ENCODE assay signal across 26 cellular contexts in the genomic region with DNA sequence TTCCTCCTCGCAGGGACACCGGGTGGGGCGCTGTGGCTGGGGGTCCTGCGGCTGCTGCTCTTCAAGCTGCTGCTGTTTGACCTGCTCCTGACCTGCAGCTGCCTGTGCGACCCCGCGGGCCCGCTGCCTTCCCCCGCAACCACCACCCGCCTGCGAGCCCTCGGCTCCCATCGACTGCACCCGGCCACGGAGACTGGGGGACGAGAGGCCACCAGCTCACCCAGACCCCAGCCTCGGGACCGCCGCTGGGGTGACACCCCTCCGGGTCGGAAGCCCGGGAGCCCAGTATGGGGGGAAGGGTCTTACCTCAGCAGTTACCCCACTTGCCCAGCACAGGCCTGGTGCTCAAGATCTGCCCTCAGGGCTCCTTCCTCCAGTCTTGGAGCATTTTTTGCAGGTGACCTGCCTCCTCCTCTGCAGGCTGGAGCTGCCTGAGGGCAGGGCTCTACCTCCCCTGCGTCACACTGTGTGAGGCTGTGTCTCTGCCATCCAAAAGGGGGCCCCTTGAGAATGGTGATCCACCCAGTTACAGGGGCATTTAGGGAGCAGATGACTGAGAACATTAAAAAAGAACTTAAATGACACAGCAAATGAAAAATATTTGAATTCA. TPM values are rescaled to one million over a fixed set of nuclear protein-coding genes. Genes with fewer than 3 reads are reported as not detected.
DNase-seq lines count a peak whose midpoint lies in the region; ATAC-seq and TF ChIP-seq lines count a peak whose summit lies in the region.
"Had no signal": no experiment of that assay in that cellular context is flagged by ENCODE, and none has a peak within 500 bp of the region (broad histone marks: within the 10 kb centered on the region; RNA-seq: fewer than 3 reads in every experiment).

No MANE protein-coding gene starts in this region.

- no peaks in the 10 kb centered on the region for H3K9me3 Mint-ChIP-seq in CD8-positive, alpha-beta T cell
- H3K9me3 Mint-ChIP-seq in chondrocyte (ENCODE audit: low read depth) = no peaks in the 10 kb centered on the region
- H3K9me3 Mint-ChIP-seq in nephron = no peaks in the 10 kb centered on the region
- H3K9me3 Mint-ChIP-seq: activated naive CD8-positive, alpha-beta T cell treated with anti-CD3 and anti-CD28 coated beads, Interleukin-2, amount 10 ng/mL, durations not matched to agents 7 days and 5 days; central memory CD8-positive, alpha-beta T cell; T-helper 1 cell treated with Interleukin-12 subunit alpha and Interleukin-12 subunit beta and Interleukin-4 antibody, amounts not matched to agents 30 μg/mL and 1 μg/mL, for 36 hours had no signal

- no peaks in the 10 kb centered on the region for H3K36me3 ChIP-seq in CD8-positive, alpha-beta T cell (ENCODE audit: insufficient read depth, low read length)
- H3K36me3 ChIP-seq in H7 (replicated peaks; ENCODE audit: control insufficient read depth, insufficient read depth, low read length) (no peaks in the 10 kb centered on the region), smooth muscle cell (ENCODE audit: low read depth) (no peaks in the 10 kb centered on the region)
- H3K36me3 ChIP-seq: SJSA1, thyroid gland had no signal

- intact Hi-C loops in CD8-positive, alpha-beta T cell (cut with DNase I, micrococcal nuclease) = loop anchor here in 1 of 2 experiments (5.0 kb wide), 2 partner anchors 33 to 302 kb away; a partner anchor contains a TSS

- peaks cover 11% of the 10 kb centered on the region for H3K4me1 Mint-ChIP-seq in CD8-positive, alpha-beta T cell (ENCODE audit: low read depth)
- H3K4me1 Mint-ChIP-seq in chondrocyte (ENCODE audit: low read depth) (peaks cover 10% of the 10 kb centered on the region), nephron (peaks cover 15% of the 10 kb centered on the region)

- no peak for ATAC-seq in CD8-positive, alpha-beta T cell
- no peak for ATAC-seq in HG03439 (IDR thresholded peaks at IDR 0.05; ENCODE audit: unreplicated experiment)
- ATAC-seq: activated CD4-positive, alpha-beta T cell treated with anti-CD3 and anti-CD28 coated beads for 36 hours had no signal

- H3K27ac ChIP-seq in CD8-positive, alpha-beta T cell (ENCODE audit: low read depth, low read length) = no peak overlapping the region
- H3K27ac ChIP-seq in smooth muscle cell (ENCODE audit: low read depth) = no peak overlapping the region
- H3K27ac ChIP-seq: SJSA1, thyroid gland had no signal

- WGBS in smooth muscle cell (ENCODE audit: low lambda C conversion rate) = 85% methylated on average over 17 of the region's 23 CpGs

- no peak overlapping the region for H3K9ac ChIP-seq in smooth muscle cell (ENCODE audit: low read depth)

- H3K27ac Mint-ChIP-seq in CD8-positive, alpha-beta T cell = peak overlapping the region; percentile 32
- peak overlapping the region; percentile 36 for H3K27ac Mint-ChIP-seq in chondrocyte (ENCODE audit: unreplicated experiment)
- peak overlapping the region in 2 of 3 experiments; percentile 54 to 76 for H3K27ac Mint-ChIP-seq in nephron
- H3K27ac Mint-ChIP-seq: activated CD4-positive, alpha-beta T cell treated with anti-CD3 and anti-CD28 coated beads for 36 hours; activated naive CD8-positive, alpha-beta T cell treated with anti-CD3 and anti-CD28 coated beads, Interleukin-2, amount 10 ng/mL, durations not matched to agents 7 days and 5 days; T-helper 1 cell treated with Interleukin-12 subunit alpha and Interleukin-12 subunit beta and Interleukin-4 antibody, amounts not matched to agents 30 μg/mL and 1 μg/mL, for 36 hours had no signal

- no peaks in the 10 kb centered on the region for H3K27me3 Mint-ChIP-seq in CD8-positive, alpha-beta T cell (ENCODE audit: low read depth)
- no peaks in the 10 kb centered on the region for H3K27me3 Mint-ChIP-seq in chondrocyte (ENCODE audit: low read depth)
- peaks cover 9% of the 10 kb centered on the region for H3K27me3 Mint-ChIP-seq in nephron (ENCODE audit: low read depth)
- H3K27me3 Mint-ChIP-seq: activated CD4-positive, alpha-beta T cell treated with anti-CD3 and anti-CD28 coated beads for 36 hours; activated naive CD8-positive, alpha-beta T cell treated with anti-CD3 and anti-CD28 coated beads, Interleukin-2, amount 10 ng/mL, durations not matched to agents 7 days and 5 days; CD4-positive, CD25-positive, alpha-beta regulatory T cell; central memory CD8-positive, alpha-beta T cell had no signal

- H3K79me2 ChIP-seq in smooth muscle cell (ENCODE audit: low read depth) = no peaks in the 10 kb centered on the region

- DNase-seq in CD8-positive, alpha-beta T cell = no peak
- DNase-seq in H7 (peak; percentile 72), chondrocyte (ENCODE audit: low spot score) (no peak), smooth muscle cell (lab: John Stamatoyannopoulos, UW; ENCODE audit: unreplicated experiment) (no peak), SKM-1 (lab: John Stamatoyannopoulos, UW; ENCODE audit: unreplicated experiment) (no peak)
- DNase-seq: activated CD4-positive, alpha-beta T cell treated with anti-CD3 and anti-CD28 coated beads for 36 hours; activated naive CD8-positive, alpha-beta T cell treated with anti-CD3 and anti-CD28 coated beads, Interleukin-2, amount 10 ng/mL, durations not matched to agents 7 days and 5 days; CD4-positive, CD25-positive, alpha-beta regulatory T cell; GDM1; NCI-H1048; NCI-H1694 treated with DMSO at 0.1 percent for 48 hours; NCI-H2171 treated with DMSO at 0.1 percent for 48 hours; NCI-H526; retina; stimulated activated CD4-positive, alpha-beta T cell treated with anti-CD3 and anti-CD28 coated beads, Interleukin-2, amount 100 ng/mL, for 48 hours; stimulated activated naive CD4-positive, alpha-beta T cell treated with Interleukin-2 at 50 U/mL for 16 hours; thyroid gland had no signal

- no peak overlapping the region for H3K4me3 Mint-ChIP-seq in CD8-positive, alpha-beta T cell
- H3K4me3 Mint-ChIP-seq in chondrocyte (ENCODE audit: unreplicated experiment) = no peak overlapping the region
- H3K4me3 Mint-ChIP-seq in nephron = peak overlapping the region in 2 of 3 experiments; percentile 33 to 39
- H3K4me3 Mint-ChIP-seq: activated CD4-positive, alpha-beta T cell treated with anti-CD3 and anti-CD28 coated beads for 36 hours; activated naive CD8-positive, alpha-beta T cell treated with anti-CD3 and anti-CD28 coated beads, Interleukin-2, amount 10 ng/mL, durations not matched to agents 7 days and 5 days; central memory CD8-positive, alpha-beta T cell; T-helper 1 cell treated with Interleukin-12 subunit alpha and Interleukin-12 subunit beta and Interleukin-4 antibody, amounts not matched to agents 30 μg/mL and 1 μg/mL, for 36 hours had no signal

- H3K4me2 ChIP-seq in smooth muscle cell = no peak overlapping the region

- H2AFZ ChIP-seq in smooth muscle cell (ENCODE audit: low read depth) = no peak overlapping the region

- POLR2A ChIA-PET in CD8-positive, alpha-beta T cell (lab: Charles Lee) = interaction anchor here (0.6 kb wide), 1 partner anchor 65 kb away, joined by 3 read pairs; no protein-coding TSS in a partner anchor

- H3K27me3 ChIP-seq in CD8-positive, alpha-beta T cell (ENCODE audit: insufficient read depth, low read length) = no peaks in the 10 kb centered on the region
- H3K27me3 ChIP-seq in H7 (ENCODE audit: control insufficient read depth, insufficient read depth, low read length) (no peaks in the 10 kb centered on the region), smooth muscle cell (ENCODE audit: low read depth) (no peaks in the 10 kb centered on the region)
- H3K27me3 ChIP-seq: SJSA1 had no signal

- CTCF ChIA-PET in CD8-positive, alpha-beta T cell (lab: Charles Lee) = interaction anchor here (0.9 to 1.2 kb wide), 3 partner anchors 23 to 43 kb away, joined by 3 to 4 read pairs (median 3); no protein-coding TSS in a partner anchor

- no peak for TF ChIP-seq CTCF in CD8-positive, alpha-beta T cell (IDR thresholded peaks at IDR 0.05)
- no peak for TF ChIP-seq CTCF in chondrocyte (IDR thresholded peaks at IDR 0.05)
- TF ChIP-seq CTCF in nephron (IDR thresholded peaks at IDR 0.05; ENCODE audit: unreplicated experiment in 3 of 3) = no peak
- no peak for TF ChIP-seq CTCF in smooth muscle cell (IDR thresholded peaks at IDR 0.05; ENCODE audit: borderline replicate concordance, insufficient read depth, poor library complexity, severe bottlenecking)

- peaks cover 8% of the 10 kb centered on the region for H3K36me3 Mint-ChIP-seq in CD8-positive, alpha-beta T cell
- H3K36me3 Mint-ChIP-seq in chondrocyte (ENCODE audit: low read depth) = no peaks in the 10 kb centered on the region
- peaks cover 3% of the 10 kb centered on the region for H3K36me3 Mint-ChIP-seq in nephron (ENCODE audit: low read depth)
- H3K36me3 Mint-ChIP-seq: CD4-positive, CD25-positive, alpha-beta regulatory T cell had no signal

- no peaks in the 10 kb centered on the region for H4K20me1 ChIP-seq in smooth muscle cell (ENCODE audit: low read depth)

- peaks cover 9% of the 10 kb centered on the region for H3K4me1 ChIP-seq in CD8-positive, alpha-beta T cell (ENCODE audit: insufficient read depth, low read length)
- peaks cover 10% of the 10 kb centered on the region for H3K4me1 ChIP-seq in smooth muscle cell (ENCODE audit: low read depth)

- H3F3A ChIP-seq in smooth muscle cell (ENCODE audit: low read depth) = peaks cover 10% of the 10 kb centered on the region

- H3K4me3 ChIP-seq in CD8-positive, alpha-beta T cell (ENCODE audit: low read depth, low read length) = no peak overlapping the region
- H3K4me3 ChIP-seq in H7 (ENCODE audit: insufficient read depth, low read depth, low read length) = no peak overlapping the region
- H3K4me3 ChIP-seq in smooth muscle cell = no peak overlapping the region
- H3K4me3 ChIP-seq: SJSA1, thyroid gland had no signal

- no peaks in the 10 kb centered on the region for H3K9me3 ChIP-seq in CD8-positive, alpha-beta T cell (ENCODE audit: low read length)
- H3K9me3 ChIP-seq in smooth muscle cell (replicated peaks; ENCODE audit: low read depth) = no peaks in the 10 kb centered on the region
- H3K9me3 ChIP-seq: SJSA1, thyroid gland had no signal

RNA-seq across cellular contexts. Expression of a gene that starts 3.9 kb away (rescaled TPM):
- 10 to 100 TPM; 43.9 to 47.4 TPM for total RNA-seq in CD8-positive, alpha-beta T cell
- 34.5 and 37.8 TPM in 2 replicates for total RNA-seq in H7 (2014; rRNA removed; shearing (Covaris generic))
- 41.0 to 57.9 TPM (median 45.5 TPM) in 3 replicates for total RNA-seq in chondrocyte
- 16.3 and 20.5 TPM in 2 replicates for total RNA-seq in smooth muscle cell
- polyA plus RNA-seq in smooth muscle cell = 42.6 and 51.4 TPM in 2 replicates

RNA-seq across cellular contexts. Expression of a gene that starts 9.5 kb away (rescaled TPM):
- total RNA-seq in CD8-positive, alpha-beta T cell = not detected
- total RNA-seq in H7 (2014; rRNA removed; shearing (Covaris generic)) = not detected in 2 replicates
- not detected in 3 replicates for total RNA-seq in chondrocyte
- not detected in 2 replicates for total RNA-seq in smooth muscle cell
- polyA plus RNA-seq in smooth muscle cell = not detected in 2 replicates
- total RNA-seq: activated CD4-positive, alpha-beta T cell treated with anti-CD3 and anti-CD28 coated beads for 36 hours; activated naive CD8-positive, alpha-beta T cell treated with anti-CD3 and anti-CD28 coated beads, Interleukin-2, amount 10 ng/mL, durations not matched to agents 7 days and 5 days; HT1080; mesenteric fat pad; osteoblast; RPMI7951; SJSA1; thyroid gland had no signal
- polyA plus RNA-seq: CD4-positive, CD25-positive, alpha-beta regulatory T cell had no signal

RNA-seq across cellular contexts. Expression of a gene that starts 35.2 kb away (rescaled TPM):
- 1 to 10 TPM; 1.9 to 3.6 TPM for total RNA-seq in CD8-positive, alpha-beta T cell
- total RNA-seq in H7 (2014; rRNA removed; shearing (Covaris generic)) = 0.10 and 0.33 TPM in 2 replicates
- total RNA-seq in chondrocyte (0.53 TPM in 1 of 3 replicates, not detected in the others), smooth muscle cell (not detected in 2 replicates)
- 0.17 TPM in 1 of 2 replicates, not detected in the other for polyA plus RNA-seq in smooth muscle cell
- total RNA-seq: HT1080 had no signal

RNA-seq across cellular contexts. Expression of a gene that starts 45.9 kb away (rescaled TPM):
- 10 to 100 TPM; 67.9 to 68.6 TPM for total RNA-seq in CD8-positive, alpha-beta T cell
- total RNA-seq in H7 (2014; rRNA removed; shearing (Covaris generic)) = 114 and 125 TPM in 2 replicates
- total RNA-seq in chondrocyte (56.4 to 62.7 TPM (median 58.6 TPM) in 3 replicates), smooth muscle cell (64.0 and 75.4 TPM in 2 replicates)
- 51.7 and 57.6 TPM in 2 replicates for polyA plus RNA-seq in smooth muscle cell

RNA-seq across cellular contexts. Expression of a gene that starts 53.6 kb away (rescaled TPM):
- total RNA-seq in CD8-positive, alpha-beta T cell = 1 to 10 TPM; 6.7 to 6.8 TPM
- 47.5 and 52.5 TPM in 2 replicates for total RNA-seq in H7 (2014; rRNA removed; shearing (Covaris generic))
- total RNA-seq in chondrocyte = 16.0 to 30.5 TPM (median 17.0 TPM) in 3 replicates
- 9.7 and 11.3 TPM in 2 replicates for total RNA-seq in smooth muscle cell
- polyA plus RNA-seq in smooth muscle cell = 23.4 and 24.6 TPM in 2 replicates

Comparison
In these comparisons a context has a peak if more than half of its experiments do, and no peak if none do; other contexts are left out.
1. H3K4me3 Mint-ChIP-seq: peak in nephron (2 of 3); none in CD8-positive, alpha-beta T cell (single experiment) and chondrocyte (single experiment).
2. Peak in every context shown above with its lines, with median percentiles within 50 percentile points of each other: H3K27ac Mint-ChIP-seq.